Comparison of ENCODE assay signal across 14 cellular contexts in genomic region chr1:116331523-116331922, GRCh38. TPM values are rescaled to one million over a fixed set of nuclear protein-coding genes. Genes with fewer than 3 reads are reported as not detected.
DNase-seq lines count a peak whose midpoint lies in the region; ATAC-seq, FAIRE-seq and TF ChIP-seq lines count a peak whose summit lies in the region.
"Had no signal": no experiment of that assay in that cellular context is flagged by ENCODE, and none has a peak within 500 bp of the region (broad histone marks: within the 10 kb centered on the region; RNA-seq: fewer than 3 reads in every experiment).

No MANE protein-coding gene starts in this region.

- H3K79me2 ChIP-seq in DOHH2 (ENCODE audit: control insufficient read depth, low read length) (no peaks in the 10 kb centered on the region), K562 (ENCODE audit: control insufficient read depth, insufficient read depth, low read length) (no peaks in the 10 kb centered on the region)

- no peak for TF ChIP-seq RAD21 in K562 (CRISPR knock-in tag; conservative IDR thresholded peaks at IDR 0.05 in 1 of 2, IDR thresholded peaks at IDR 0.05 in 1 of 2)

- H3K9me3 ChIP-seq in DOHH2 (ENCODE audit: control insufficient read depth, insufficient read depth, low read length) (no peaks in the 10 kb centered on the region), K562 (replicated peaks; ENCODE audit: control insufficient read depth, insufficient read depth, low read depth, low read length) (no peaks in the 10 kb centered on the region), thyroid gland (no peaks in the 10 kb centered on the region)
- H3K9me3 ChIP-seq: BLaER1 had no signal

- H3K27ac ChIP-seq in DOHH2 (ENCODE audit: low read depth, low read length) (peak overlapping the region; percentile 94), K562 (ENCODE audit: extremely low read depth, low read depth, low read length) (no peak overlapping the region), thyroid gland (peak overlapping the region; percentile 89 to 92 (median 89))
- H3K27ac ChIP-seq: BLaER1, GM23248, HL-60 had no signal

- H3K9ac ChIP-seq in K562 (ENCODE audit: insufficient read depth in 1 of 2, low read depth in 2 of 2, low read length in 2 of 2) = no peak overlapping the region
- H3K9ac ChIP-seq: BLaER1, GM23248 had no signal

- CTCF ChIA-PET in K562 (lab: Yijun Ruan, JAX; ENCODE audit: low intra/inter-chr PET ratio) = no interaction called here

- no TSS peak for BruUV-seq in K562 (replicated peaks; lab: Mats Ljungman, UMichigan)

- no peak overlapping the region for H2AFZ ChIP-seq in K562 (ENCODE audit: low read depth, low read length)
- H2AFZ ChIP-seq: GM23248 had no signal

- ATAC-seq in K562 = no peak
- no peak for ATAC-seq in GM18909 (IDR thresholded peaks at IDR 0.05; ENCODE audit: poor library complexity, unreplicated experiment)

- no peaks in the 10 kb centered on the region for H3K9me1 ChIP-seq in K562 (ENCODE audit: control insufficient read depth, insufficient read depth, low read length)

- H3K27me3 ChIP-seq in DOHH2 (ENCODE audit: control insufficient read depth, low read length) = no peaks in the 10 kb centered on the region
- peaks cover 4 to 19% of the 10 kb centered on the region in 2 experiments; a peak in 3 of 5 replicates for H3K27me3 ChIP-seq in K562 (ENCODE audit: control insufficient read depth in 2 of 2, insufficient read depth in 2 of 2, low read length in 2 of 2)
- no peaks in the 10 kb centered on the region for H3K27me3 ChIP-seq in thyroid gland
- H3K27me3 ChIP-seq: BLaER1 had no signal

- no peak for TF ChIP-seq EP300 in K562 (IDR thresholded peaks at IDR 0.05; ENCODE audit: low read length)

- TF ChIP-seq CTCF in DOHH2 (IDR thresholded peaks at IDR 0.05; ENCODE audit: low read depth, low read length, poor library complexity, severe bottlenecking) = no peak
- TF ChIP-seq CTCF in K562 (IDR thresholded peaks at IDR 0.05 in 2 of 3, conservative IDR thresholded peaks at IDR 0.05 in 1 of 3; ENCODE audit: insufficient read depth in 2 of 3, low read depth in 1 of 3, low read length in 3 of 3) = no peak
- TF ChIP-seq CTCF in thyroid gland (IDR thresholded peaks at IDR 0.05) = no peak

- no peaks in the 10 kb centered on the region for H4K20me1 ChIP-seq in DOHH2 (ENCODE audit: control insufficient read depth, insufficient read depth, low read depth, low read length)
- H4K20me1 ChIP-seq in K562 (replicated peaks; ENCODE audit: control insufficient read depth, insufficient read depth, low read length) = no peaks in the 10 kb centered on the region
- H4K20me1 ChIP-seq: BLaER1 had no signal

- H3K4me1 ChIP-seq in DOHH2 (ENCODE audit: control insufficient read depth, low read length) (peaks cover 85% of the 10 kb centered on the region), K562 (replicated peaks in 1 of 2; ENCODE audit: control insufficient read depth in 2 of 2, insufficient read depth in 2 of 2, low read length in 2 of 2) (peaks cover 0 to 3% of the 10 kb centered on the region in 2 experiments; a peak in 1 of 5 replicates), thyroid gland (peaks cover 66 to 72% of the 10 kb centered on the region in 2 donors)
- H3K4me1 ChIP-seq: BLaER1 had no signal

- in situ Hi-C loops in K562 (cut with MboI) = no loop called here

- H3K4me2 ChIP-seq in DOHH2 (ENCODE audit: low read length) = peak overlapping the region; percentile 72
- no peak overlapping the region for H3K4me2 ChIP-seq in K562 (ENCODE audit: insufficient read depth, low read length)
- H3K4me2 ChIP-seq: BLaER1 had no signal

- peak; percentile 18 to 57 for DNase-seq in NCI-H526 (lab: John Stamatoyannopoulos, UW)
- DNase-seq in K562 (ENCODE audit: extremely low read depth in 1 of 4, low spot score in 3 of 4) = no peak
- no peak for DNase-seq in thyroid gland
- DNase-seq in mucosa of gallbladder (ENCODE audit: low spot score) = no peak
- DNase-seq in AG08395 (ENCODE audit: low spot score) = no peak
- DNase-seq: AML-193; CD4-positive, CD25-positive, alpha-beta regulatory T cell; DMS53; GM23248 had no signal

- FAIRE-seq in K562 (lab: Jason Lieb, UNC) = no peak
- FAIRE-seq: H54 had no signal

- H3K9me2 ChIP-seq in DOHH2 (replicated peaks; ENCODE audit: control insufficient read depth, low read length) = no peaks in the 10 kb centered on the region

- POLR2A ChIA-PET in K562 (lab: Yijun Ruan, JAX) = interaction anchor here (0.6 to 1.0 kb wide), 3 partner anchors 12 to 141 kb away, joined by 3 read pairs; no protein-coding TSS in a partner anchor

- H3K36me3 ChIP-seq in DOHH2 (ENCODE audit: control insufficient read depth, low read length) (no peaks in the 10 kb centered on the region; the same call in 1 of the 2 replicates), K562 (ENCODE audit: control insufficient read depth, insufficient read depth, low read length) (no peaks in the 10 kb centered on the region), thyroid gland (no peaks in the 10 kb centered on the region)
- H3K36me3 ChIP-seq: BLaER1 had no signal

- H3K4me3 ChIP-seq in DOHH2 (ENCODE audit: low read length) (peak overlapping the region; percentile 57; the same call in 1 of the 2 replicates), K562 (no peak overlapping the region), thyroid gland (replicated peaks in 1 of 3) (no peak overlapping the region)
- H3K4me3 ChIP-seq: BLaER1, GM23248 had no signal

- TF ChIP-seq POLR2A in K562 (conservative IDR thresholded peaks at IDR 0.05) (no peak), thyroid gland (IDR thresholded peaks at IDR 0.05) (no peak)

- H3F3A ChIP-seq in DOHH2 (ENCODE audit: control insufficient read depth, insufficient read depth) = peaks cover 18% of the 10 kb centered on the region

- 1% methylated on average over 3 of the region's 3 CpGs for WGBS in K562 (ENCODE audit: insufficient coverage, low coverage, missing lambda C conversion rate)
- 85 to 89% methylated on average over 3 of the region's 3 CpGs for WGBS in thyroid gland, 2 donors

- intact Hi-C loops in K562 (cut with micrococcal nuclease) (no loop called here), thyroid gland (cut with DNase I) (no loop called here)

TF ChIP-seq in K562, 482 proteins besides CTCF, POLR2A, EP300 and RAD21 (continues in another document):
- no peak for TF ChIP-seq RBFOX2 (IDR thresholded peaks at IDR 0.05; ENCODE audit: low read depth, low read length)
- no peak for TF ChIP-seq SMARCA4 (IDR thresholded peaks at IDR 0.05)
- no peak for TF ChIP-seq ZNF282 (CRISPR knock-in tag; IDR thresholded peaks at IDR 0.05)
- no peak for TF ChIP-seq CBX2 (IDR thresholded peaks at IDR 0.05; ENCODE audit: insufficient read depth, low read length, poor library complexity, severe bottlenecking)
- TF ChIP-seq MAFG (tag; conservative IDR thresholded peaks at IDR 0.05) = peak; percentile 61
- TF ChIP-seq KLF16 (IDR thresholded peaks at IDR 0.05) = no peak
- TF ChIP-seq GTF2A2 (tag; IDR thresholded peaks at IDR 0.05) = no peak
- TF ChIP-seq HIVEP1 (CRISPR knock-in tag; IDR thresholded peaks at IDR 0.05) = no peak
- no peak for TF ChIP-seq JUN (IDR thresholded peaks at IDR 0.05; ENCODE audit: borderline replicate concordance, low read depth, low read length)
- no peak for TF ChIP-seq JUN (CRISPR knock-in tag; IDR thresholded peaks at IDR 0.05; ENCODE audit: borderline replicate concordance)
- TF ChIP-seq ZNF436 (CRISPR knock-in tag; IDR thresholded peaks at IDR 0.05) = no peak
- TF ChIP-seq MAFF (IDR thresholded peaks at IDR 0.05; ENCODE audit: low read length) = peak; percentile 62
- peak; percentile 69 for TF ChIP-seq C11orf30 (IDR thresholded peaks at IDR 0.05; ENCODE audit: low read depth)
- no peak for TF ChIP-seq NBN (IDR thresholded peaks at IDR 0.05; ENCODE audit: low read depth)
- TF ChIP-seq HBP1 (CRISPR knock-in tag; IDR thresholded peaks at IDR 0.05) = no peak
- TF ChIP-seq RUNX1 (IDR thresholded peaks at IDR 0.05; ENCODE audit: low read depth) = no peak
- TF ChIP-seq FOXM1 (IDR thresholded peaks at IDR 0.05; ENCODE audit: low read depth) = no peak
- TF ChIP-seq FOXM1 (CRISPR knock-in tag; IDR thresholded peaks at IDR 0.05; ENCODE audit: low read depth) = no peak
- TF ChIP-seq ZNF316 (IDR thresholded peaks at IDR 0.05) = peak; percentile 87
- no peak for TF ChIP-seq CEBPB (tag; IDR thresholded peaks at IDR 0.05)

RNA-seq across cellular contexts. Expression of gene ATP1A1, which starts 41.5 kb away (rescaled TPM):
- total RNA-seq in K562 (2011; cell fraction: chromatin; rRNA removed; ENCODE audit: low replicate concordance) = 725 and 867 TPM in 2 replicates
- total RNA-seq in K562 (2011; cell fraction: nucleolus; rRNA removed) = 1,035 and 1,106 TPM in 2 replicates
- total RNA-seq in K562 (2011; cell fraction: nucleoplasm; rRNA removed) = 881 and 968 TPM in 2 replicates
- total RNA-seq in K562 (2014; rRNA removed) = 234 and 262 TPM in 2 replicates
- 109 and 122 TPM in 2 replicates for total RNA-seq in K562 (2014; rRNA removed; fragmentation: Illumina TruSeq; extraction: Trizol)
- 99.3 and 103 TPM in 2 replicates for total RNA-seq in K562 (2015; rRNA removed; fragmentation: Illumina TruSeq; extraction: Trizol)
- 319 and 354 TPM in 2 replicates for total RNA-seq in K562 (2021)
- polyA plus RNA-seq in K562 (2011; rRNA removed) = 358 and 513 TPM in 2 replicates
- polyA plus RNA-seq in K562 (2011; cell fraction: cytosol; rRNA removed) = 378 and 399 TPM in 2 replicates
- polyA plus RNA-seq in K562 (2011; cell fraction: nucleus; rRNA removed) = 255 and 257 TPM in 2 replicates
- 185 and 295 TPM in 2 replicates for polyA plus RNA-seq in K562 (2012)
- polyA plus RNA-seq in K562 (2014; fragmentation: Illumina TruSeq; extraction: Trizol) = 358 and 388 TPM in 2 replicates
- 100 to 1,000 TPM; 113 to 135 TPM for polyA plus RNA-seq in K562 (2014; fragmentation: Nextera tagmentation; extraction: Ambion mirVana)
- 261 and 293 TPM in 2 replicates for polyA plus RNA-seq in K562 (2014; rRNA removed)
- 616 and 874 TPM in 2 replicates for polyA minus RNA-seq in K562 (2011; rRNA and poly(A)+ RNA removed)
- polyA minus RNA-seq in K562 (2011; cell fraction: cytosol; rRNA and poly(A)+ RNA removed) = 258 and 300 TPM in 2 replicates
- polyA minus RNA-seq in K562 (2011; cell fraction: nucleus; rRNA and poly(A)+ RNA removed) = 138 and 192 TPM in 2 replicates
- 1,000 to 10,000 TPM in 3 of 4 donors, 100 to 1,000 TPM in 1; 770 to 1,450 (median 1,316) TPM for total RNA-seq in thyroid gland
- 2,502 TPM for total RNA-seq in mucosa of gallbladder

Comparison
In these comparisons a context has a peak if more than half of its experiments do, and no peak if none do; other contexts are left out.
1. DNase-seq: peak in NCI-H526 (2 of 2); none in K562 (0 of 4), thyroid gland (0 of 2), mucosa of gallbladder (single experiment) and AG08395 (single experiment).